ENCODE assay signal across 8 cellular contexts in genomic region chr2:127423476-127423840, GRCh38. TPM values are rescaled to one million over a fixed set of nuclear protein-coding genes. Genes with fewer than 3 reads are reported as not detected.
DNase-seq lines count a peak whose midpoint lies in the region; TF ChIP-seq lines count a peak whose summit lies in the region.

No MANE protein-coding gene starts in this region.

- H3K36me3 ChIP-seq in colonic mucosa: no peaks in the 10 kb centered on the region
- no peaks in the 10 kb centered on the region for H3K36me3 ChIP-seq in neuron (ENCODE audit: insufficient read depth, low read length)

- H3K27me3 ChIP-seq in colonic mucosa (peaks cover 18% of the 10 kb centered on the region), neuron (ENCODE audit: insufficient read depth, low read length) (peaks cover 64% of the 10 kb centered on the region)

- peak overlapping the region; percentile 30 for H3K4me3 ChIP-seq in GM12875 (ENCODE audit: low read depth, low read length)
- H3K4me3 ChIP-seq in colonic mucosa: peak overlapping the region; percentile 40
- H3K4me3 ChIP-seq in neuron (ENCODE audit: low read length): peak overlapping the region; percentile 14

- H3K9ac ChIP-seq in colonic mucosa (ENCODE audit: low read depth in 2 of 2, low read length in 2 of 2): peak overlapping the region in 1 of 2 donors; percentile 34

- peak; percentile 40 for DNase-seq in NCI-H2107 (lab: John Stamatoyannopoulos, UW)
- DNase-seq in colonic mucosa: peak; percentile 48
- DNase-seq in NOMO-1 treated with dmso at 0.1 percent for 144 hours (lab: John Stamatoyannopoulos, UW; ENCODE audit: unreplicated experiment): no peak
- DNase-seq in effector CD4-positive, alpha-beta T cell: no peak
- DNase-seq in amniotic stem cell (lab: John Stamatoyannopoulos, UW): no peak
- DNase-seq in activated CD4-positive, alpha-beta T cell treated with anti-CD3 and anti-CD28 coated beads for 1 hour: no peak

- TF ChIP-seq CTCF in GM12875 (IDR thresholded peaks at IDR 0.05; ENCODE audit: borderline replicate concordance, insufficient read depth, low read depth, low read length) (0 out of 2 replicates have a peak, but pooled peaks have one; percentile 2), colonic mucosa (IDR thresholded peaks at IDR 0.05) (no peak)

- no peak overlapping the region for H3K27ac ChIP-seq in colonic mucosa

- H2AFZ ChIP-seq in neuron (ENCODE audit: low read depth, low read length): peak overlapping the region; percentile 45

- intact Hi-C loops in colonic mucosa (cut with DNase I): no loop called here

- H3K4me1 ChIP-seq in colonic mucosa: peaks cover 9% of the 10 kb centered on the region
- H3K4me1 ChIP-seq in neuron (ENCODE audit: insufficient read depth, low read length): peaks cover 6% of the 10 kb centered on the region

- H3K9me3 ChIP-seq in colonic mucosa: no peaks in the 10 kb centered on the region
- H3K9me3 ChIP-seq in neuron (ENCODE audit: low read length): no peaks in the 10 kb centered on the region

RNA-seq across cellular contexts. Expression of gene PROC, which starts 5.2 kb away (rescaled TPM):
- total RNA-seq in colonic mucosa: 1 to 10 TPM in 1 of 2 donors, under 1 TPM in 1; 0.96 to 3.4 TPM

RNA-seq across cellular contexts. Expression of gene MAP3K2, which starts 35.7 kb away (rescaled TPM):
- 10 to 100 TPM; 53.8 to 76.0 TPM for total RNA-seq in colonic mucosa

Comparison
In these comparisons a context has a peak if more than half of its experiments do, and no peak if none do; other contexts are left out.
1. DNase-seq: peak in NCI-H2107 (single experiment) and colonic mucosa (single experiment); none in NOMO-1 treated with dmso at 0.1 percent for 144 hours (single experiment), effector CD4-positive, alpha-beta T cell (single experiment), amniotic stem cell (single experiment) and activated CD4-positive, alpha-beta T cell treated with anti-CD3 and anti-CD28 coated beads for 1 hour (single experiment).
2. Peak in every context shown above with its lines, with median percentiles within 50 percentile points of each other: H3K4me3 ChIP-seq.